Comparison of ENCODE assay signal across 20 cellular contexts in genomic region chr6:168709440-168709839, GRCh38.
"Had no signal": no experiment of that assay in that cellular context is flagged by ENCODE, and none has a peak within 500 bp of the region (broad histone marks: within the 10 kb centered on the region; RNA-seq: fewer than 3 reads in every experiment).

No MANE protein-coding gene starts in this region.

- H3K27me3 ChIP-seq: MG63 had no signal

- ATAC-seq: Panc1, PC-3 had no signal

- H3K4me3 ChIP-seq: MG63 had no signal

- H3K9me3 ChIP-seq: MG63, SK-N-SH had no signal

- DNase-seq: Karpas-422; KG1; MG63; NCI-H1092; NCI-H1105 treated with DMSO at 0.1 percent for 48 hours; NCI-H1417 treated with DMSO at 0.1 percent for 48 hours; NCI-H146; NCI-H187; NCI-H2029; NCI-H2081 treated with DMSO at 0.1 percent for 48 hours; NCI-H2227 treated with DMSO at 0.1 percent for 48 hours; NCI-H524; NCI-H526 treated with DMSO at 0.1 percent for 48 hours; NCI-H748 treated with DMSO at 0.1 percent for 48 hours; NK-92 treated with Interleukin-12 subunit alpha and Interleukin-12 subunit beta, amount 100 ng/mL, for 24 hours; PC-3; SHP77; SK-N-SH had no signal

- H3K27ac ChIP-seq: RWPE1 had no signal

- H3K36me3 ChIP-seq: MG63 had no signal
